ENCODE assay signal across 15 cellular contexts in the genomic region with DNA sequence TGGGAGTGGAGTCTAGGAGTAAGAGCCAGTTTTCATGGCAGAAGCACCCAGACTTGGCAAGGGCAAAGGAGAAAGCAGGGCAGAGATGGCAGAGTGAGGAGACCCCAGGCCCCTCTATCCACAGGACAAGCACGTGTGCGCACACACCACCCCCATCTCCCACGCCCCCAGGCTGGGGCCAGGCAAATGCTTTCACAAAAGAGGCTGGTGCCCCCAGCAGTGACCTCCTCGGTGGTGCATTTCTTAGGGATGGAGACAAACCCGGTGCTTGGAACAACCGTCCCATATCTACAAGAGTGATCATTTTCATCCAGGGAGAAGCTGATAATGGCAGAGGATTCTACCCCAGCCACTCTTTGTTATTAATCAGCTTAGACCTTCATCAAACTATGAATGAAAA.
DNase-seq lines count a peak whose midpoint lies in the region; ATAC-seq and TF ChIP-seq lines count a peak whose summit lies in the region.
"Had no signal": no experiment of that assay in that cellular context is flagged by ENCODE, and none has a peak within 500 bp of the region (broad histone marks: within the 10 kb centered on the region; RNA-seq: fewer than 3 reads in every experiment).

No MANE protein-coding gene starts in this region.

- H3K23ac ChIP-seq in trophoblast cell (ENCODE audit: low read length): no peak overlapping the region

- 53% methylated on average over 6 of the region's 6 CpGs for WGBS in HUES64
- WGBS in trophoblast cell (ENCODE audit: extremely low coverage, insufficient coverage, insufficient read length): no CpG with 5 or more reads among the region's 6 CpGs

- no peak overlapping the region for H3K14ac ChIP-seq in trophoblast cell (ENCODE audit: low read length)

- no peak overlapping the region for H3K27ac Mint-ChIP-seq in GM23338
- H3K27ac Mint-ChIP-seq: CD4-positive, alpha-beta T cell had no signal

- no peak overlapping the region for H3K4me3 ChIP-seq in GM23338
- H3K4me3 ChIP-seq in HUES64 (ENCODE audit: low read length): no peak overlapping the region
- H3K4me3 ChIP-seq in iPS-20b (ENCODE audit: low read length): peak overlapping the region; percentile 20; the same call in 1 of the 2 replicates
- no peak overlapping the region for H3K4me3 ChIP-seq in trophoblast cell (ENCODE audit: low read depth, low read length)

- H3K4me1 ChIP-seq in GM23338 (ENCODE audit: insufficient read depth): peaks cover 20% of the 10 kb centered on the region
- H3K4me1 ChIP-seq in HUES64 (ENCODE audit: insufficient read depth, low read length): peaks cover 34% of the 10 kb centered on the region
- peaks cover 25% of the 10 kb centered on the region; the same call in 1 of the 2 replicates for H3K4me1 ChIP-seq in iPS-20b (ENCODE audit: insufficient read depth, low read length)
- no peaks in the 10 kb centered on the region for H3K4me1 ChIP-seq in trophoblast cell (ENCODE audit: control insufficient read depth in 1 of 2, insufficient read depth in 2 of 2, low read length in 2 of 2)

- peaks cover 44% of the 10 kb centered on the region for H3K4me1 Mint-ChIP-seq in GM23338

- no peak overlapping the region for H3K9ac ChIP-seq in HUES64 (ENCODE audit: low read depth, low read length)
- H3K9ac ChIP-seq in iPS-20b (ENCODE audit: low read depth, low read length): peak overlapping the region; percentile 1; the same call in 1 of the 2 replicates
- H3K9ac ChIP-seq in trophoblast cell (ENCODE audit: low read length): no peak overlapping the region

- H2AK5ac ChIP-seq in trophoblast cell (ENCODE audit: low read length): no peak overlapping the region

- H3K9me3 ChIP-seq in HUES64 (ENCODE audit: insufficient read depth, low read depth, low read length) (no peaks in the 10 kb centered on the region), iPS-20b (ENCODE audit: insufficient read depth, low read depth, low read length) (no peaks in the 10 kb centered on the region), trophoblast cell (ENCODE audit: insufficient read depth, low read depth, low read length) (no peaks in the 10 kb centered on the region)

- H3K79me1 ChIP-seq in trophoblast cell (ENCODE audit: low read length): no peaks in the 10 kb centered on the region

- ATAC-seq in GM23338 (peak; percentile 41), omental fat pad (ENCODE audit: low FRiP score) (no peak)

- H3K27me3 Mint-ChIP-seq in GM23338 (ENCODE audit: insufficient read depth, low read depth, poor library complexity): peaks cover 6% of the 10 kb centered on the region

- H4K91ac ChIP-seq in trophoblast cell (ENCODE audit: low read depth, low read length): no peak overlapping the region

- H3K27me3 ChIP-seq in GM23338 (ENCODE audit: insufficient read depth): no peaks in the 10 kb centered on the region
- no peaks in the 10 kb centered on the region for H3K27me3 ChIP-seq in HUES64 (ENCODE audit: insufficient read depth, low read length)
- no peaks in the 10 kb centered on the region for H3K27me3 ChIP-seq in iPS-20b (ENCODE audit: insufficient read depth, low read length)
- no peaks in the 10 kb centered on the region for H3K27me3 ChIP-seq in trophoblast cell (ENCODE audit: insufficient read depth, low read length)

- no peak overlapping the region for H2BK120ac ChIP-seq in trophoblast cell (ENCODE audit: insufficient read depth, low read length, poor library complexity)

- H3K36me3 ChIP-seq in GM23338 (ENCODE audit: insufficient read depth) (no peaks in the 10 kb centered on the region), HUES64 (ENCODE audit: insufficient read depth, low read length) (no peaks in the 10 kb centered on the region), iPS-20b (ENCODE audit: insufficient read depth, low read depth, low read length) (no peaks in the 10 kb centered on the region), trophoblast cell (ENCODE audit: control insufficient read depth in 1 of 2, insufficient read depth in 2 of 2, low read length in 2 of 2) (no peaks in the 10 kb centered on the region)

- H3K27ac ChIP-seq in GM23338 (ENCODE audit: low read depth) (no peak overlapping the region), HUES64 (ENCODE audit: low read depth, low read length) (peak overlapping the region; percentile 3; the same call in 1 of the 2 replicates), iPS-20b (ENCODE audit: low read length) (no peak overlapping the region), trophoblast cell (ENCODE audit: low read depth, low read length) (no peak overlapping the region)
- H3K27ac ChIP-seq: HL-60 had no signal

- no peaks in the 10 kb centered on the region for H3F3A ChIP-seq in GM23338 (replicated peaks; ENCODE audit: low read depth)

- TF ChIP-seq CTCF in GM23338 (conservative IDR thresholded peaks at IDR 0.05; ENCODE audit: low read depth in 2 of 2): no peak
- no peak for TF ChIP-seq CTCF in omental fat pad (IDR thresholded peaks at IDR 0.05)

- H2BK12ac ChIP-seq in trophoblast cell (ENCODE audit: low read length): no peak overlapping the region

- no peak overlapping the region for H3K18ac ChIP-seq in trophoblast cell (ENCODE audit: low read length)

- no peak overlapping the region for H2BK5ac ChIP-seq in trophoblast cell (ENCODE audit: low read depth, low read length, poor library complexity)

- peak overlapping the region; percentile 38 for H4K12ac ChIP-seq in trophoblast cell (ENCODE audit: low read depth, low read length)

- no peak overlapping the region for H3K4me3 Mint-ChIP-seq in GM23338
- H3K4me3 Mint-ChIP-seq: CD4-positive, alpha-beta T cell had no signal

- peaks cover 4% of the 10 kb centered on the region; the same call in 1 of the 3 replicates for H3K9me3 Mint-ChIP-seq in GM23338
- H3K9me3 Mint-ChIP-seq: CD4-positive, alpha-beta T cell had no signal

- no peak overlapping the region for H3K4ac ChIP-seq in trophoblast cell (ENCODE audit: low read depth, low read length)

- H3K4me2 ChIP-seq in GM23338 (no peak overlapping the region), trophoblast cell (ENCODE audit: low read length) (no peak overlapping the region)

- no peak overlapping the region for H4K8ac ChIP-seq in trophoblast cell (ENCODE audit: low read depth, low read length)

- no peaks in the 10 kb centered on the region for H3K36me3 Mint-ChIP-seq in GM23338 (ENCODE audit: low read depth)

- H3K79me2 ChIP-seq in GM23338 (replicated peaks; ENCODE audit: insufficient read depth): no peaks in the 10 kb centered on the region
- no peaks in the 10 kb centered on the region for H3K79me2 ChIP-seq in trophoblast cell (ENCODE audit: control insufficient read depth, insufficient read depth, low read length, poor library complexity)

- H3K9me2 ChIP-seq in GM23338 (ENCODE audit: insufficient read depth): no peaks in the 10 kb centered on the region

- H4K20me1 ChIP-seq in GM23338 (replicated peaks; ENCODE audit: insufficient read depth): no peaks in the 10 kb centered on the region

- no peak for DNase-seq in GM23338 (ENCODE audit: low spot score)
- no peak for DNase-seq in trophoblast cell
- DNase-seq in NK-92 treated with Interleukin-12 subunit alpha and Interleukin-12 subunit beta, amount 100 ng/mL, for 24 hours (lab: John Stamatoyannopoulos, UW): no peak
- no peak for DNase-seq in omental fat pad (ENCODE audit: low spot score)
- DNase-seq in NCI-H526 (lab: John Stamatoyannopoulos, UW): no peak
- DNase-seq: ACHN; C1 segment of cervical spinal cord; Calu3; CD4-positive, alpha-beta T cell; DMS 273 treated with DMSO at 0.1 percent for 48 hours; H7; IMR-90 had no signal

- H2AFZ ChIP-seq in GM23338: peak overlapping the region; percentile 69; the same call in 1 of the 2 replicates
- H2AFZ ChIP-seq in trophoblast cell (ENCODE audit: insufficient read depth, low read length, poor library complexity): no peak overlapping the region

TF ChIP-seq in GM23338, 12 proteins besides CTCF, POLR2A, EP300 and RAD21:
- TF ChIP-seq, protein P1, sequence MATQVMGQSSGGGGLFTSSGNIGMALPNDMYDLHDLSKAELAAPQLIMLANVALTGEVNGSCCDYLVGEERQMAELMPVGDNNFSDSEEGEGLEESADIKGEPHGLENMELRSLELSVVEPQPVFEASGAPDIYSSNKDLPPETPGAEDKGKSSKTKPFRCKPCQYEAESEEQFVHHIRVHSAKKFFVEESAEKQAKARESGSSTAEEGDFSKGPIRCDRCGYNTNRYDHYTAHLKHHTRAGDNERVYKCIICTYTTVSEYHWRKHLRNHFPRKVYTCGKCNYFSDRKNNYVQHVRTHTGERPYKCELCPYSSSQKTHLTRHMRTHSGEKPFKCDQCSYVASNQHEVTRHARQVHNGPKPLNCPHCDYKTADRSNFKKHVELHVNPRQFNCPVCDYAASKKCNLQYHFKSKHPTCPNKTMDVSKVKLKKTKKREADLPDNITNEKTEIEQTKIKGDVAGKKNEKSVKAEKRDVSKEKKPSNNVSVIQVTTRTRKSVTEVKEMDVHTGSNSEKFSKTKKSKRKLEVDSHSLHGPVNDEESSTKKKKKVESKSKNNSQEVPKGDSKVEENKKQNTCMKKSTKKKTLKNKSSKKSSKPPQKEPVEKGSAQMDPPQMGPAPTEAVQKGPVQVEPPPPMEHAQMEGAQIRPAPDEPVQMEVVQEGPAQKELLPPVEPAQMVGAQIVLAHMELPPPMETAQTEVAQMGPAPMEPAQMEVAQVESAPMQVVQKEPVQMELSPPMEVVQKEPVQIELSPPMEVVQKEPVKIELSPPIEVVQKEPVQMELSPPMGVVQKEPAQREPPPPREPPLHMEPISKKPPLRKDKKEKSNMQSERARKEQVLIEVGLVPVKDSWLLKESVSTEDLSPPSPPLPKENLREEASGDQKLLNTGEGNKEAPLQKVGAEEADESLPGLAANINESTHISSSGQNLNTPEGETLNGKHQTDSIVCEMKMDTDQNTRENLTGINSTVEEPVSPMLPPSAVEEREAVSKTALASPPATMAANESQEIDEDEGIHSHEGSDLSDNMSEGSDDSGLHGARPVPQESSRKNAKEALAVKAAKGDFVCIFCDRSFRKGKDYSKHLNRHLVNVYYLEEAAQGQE (IDR thresholded peaks at IDR 0.05; ENCODE audit: unreplicated experiment): no peak
- TF ChIP-seq STAT1 (IDR thresholded peaks at IDR 0.05; ENCODE audit: unreplicated experiment) (no peak), POLR2AphosphoS5 (IDR thresholded peaks at IDR 0.05; ENCODE audit: low read depth) (no peak), EZH2phosphoT487 (IDR thresholded peaks at IDR 0.05; ENCODE audit: unreplicated experiment) (no peak), EZH2 (IDR thresholded peaks at IDR 0.05; ENCODE audit: low read depth, unreplicated experiment) (no peak)
- TF ChIP-seq, protein P2, sequence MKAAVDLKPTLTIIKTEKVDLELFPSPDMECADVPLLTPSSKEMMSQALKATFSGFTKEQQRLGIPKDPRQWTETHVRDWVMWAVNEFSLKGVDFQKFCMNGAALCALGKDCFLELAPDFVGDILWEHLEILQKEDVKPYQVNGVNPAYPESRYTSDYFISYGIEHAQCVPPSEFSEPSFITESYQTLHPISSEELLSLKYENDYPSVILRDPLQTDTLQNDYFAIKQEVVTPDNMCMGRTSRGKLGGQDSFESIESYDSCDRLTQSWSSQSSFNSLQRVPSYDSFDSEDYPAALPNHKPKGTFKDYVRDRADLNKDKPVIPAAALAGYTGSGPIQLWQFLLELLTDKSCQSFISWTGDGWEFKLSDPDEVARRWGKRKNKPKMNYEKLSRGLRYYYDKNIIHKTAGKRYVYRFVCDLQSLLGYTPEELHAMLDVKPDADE (IDR thresholded peaks at IDR 0.05): no peak
